In the genomic region with DNA sequence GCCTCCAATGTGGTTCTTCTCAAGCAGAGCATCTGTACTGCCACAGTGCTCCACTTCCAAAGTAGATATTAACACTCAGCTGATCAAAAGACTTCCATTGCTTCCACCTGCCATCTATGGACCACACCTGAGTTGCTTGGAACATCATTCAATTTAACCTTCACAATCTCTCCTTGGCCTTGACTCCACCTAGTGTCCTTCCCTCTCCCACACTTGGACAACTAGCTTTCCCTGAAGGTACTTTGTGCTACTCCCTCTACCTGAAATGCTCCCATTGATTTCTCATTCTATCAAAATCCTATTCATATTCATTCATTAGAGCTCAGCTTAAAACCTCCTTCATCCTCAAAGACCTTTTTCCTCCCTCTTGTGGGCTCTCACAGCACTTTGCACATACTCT, we compare ENCODE assay signal across 13 cellular contexts. TPM values are rescaled to one million over a fixed set of nuclear protein-coding genes. Genes with fewer than 3 reads are reported as not detected.
DNase-seq lines count a peak whose midpoint lies in the region; ATAC-seq and TF ChIP-seq lines count a peak whose summit lies in the region.
"Had no signal": no experiment of that assay in that cellular context is flagged by ENCODE, and none has a peak within 500 bp of the region (broad histone marks: within the 10 kb centered on the region; RNA-seq: fewer than 3 reads in every experiment).

No MANE protein-coding gene starts in this region.

- H3K4me1 ChIP-seq in mammary epithelial cell (ENCODE audit: insufficient read depth, low read length) (peaks cover 9% of the 10 kb centered on the region), right lobe of liver (peaks cover 0 to 9% (median 1%) of the 10 kb centered on the region in 4 donors), right atrium auricular region (peaks cover 0 to 14% of the 10 kb centered on the region in 2 donors), neuronal stem cell (ENCODE audit: control insufficient read depth in 2 of 2, insufficient read depth in 1 of 2, low read depth in 1 of 2, low read length in 2 of 2) (peaks cover 4 to 7% of the 10 kb centered on the region in 2 donors)

- H2AK5ac ChIP-seq in neuronal stem cell (ENCODE audit: low read depth, low read length): no peak overlapping the region

- no peak overlapping the region for H3K23ac ChIP-seq in neuronal stem cell (ENCODE audit: low read depth, low read length, poor library complexity)

- peak; percentile 63 for DNase-seq in DMS53 (lab: John Stamatoyannopoulos, UW)
- DNase-seq in HT-29 (ENCODE audit: low spot score): peak; percentile 64
- peak; percentile 29 for DNase-seq in mammary epithelial cell
- no peak for DNase-seq in right lobe of liver
- no peak for DNase-seq in right atrium auricular region (ENCODE audit: low spot score)
- DNase-seq in superior temporal gyrus (ENCODE audit: extremely low spot score): no peak
- DNase-seq in neuronal stem cell (ENCODE audit: low spot score): no peak
- no peak for DNase-seq in NCI-H82 (lab: John Stamatoyannopoulos, UW)
- DNase-seq: HCEC 1CT; NCI-H1048; stimulated activated CD4-positive, alpha-beta T cell treated with anti-CD3 and anti-CD28 coated beads, Interleukin-4, amount 100 ng/mL, for 1 hour; T-helper 9 cell had no signal

- no peaks in the 10 kb centered on the region for H3K79me1 ChIP-seq in neuronal stem cell (ENCODE audit: low read depth, low read length)

- H3K4me3 ChIP-seq in mammary epithelial cell (replicated peaks in 1 of 3; ENCODE audit: insufficient read depth in 1 of 3, low read depth in 2 of 3, low read length in 3 of 3) (no peak overlapping the region), right lobe of liver (no peak overlapping the region), right atrium auricular region (no peak overlapping the region), neuronal stem cell (ENCODE audit: low read length in 2 of 2) (no peak overlapping the region)

- no peak overlapping the region for H4K91ac ChIP-seq in neuronal stem cell (ENCODE audit: low read depth, low read length, poor library complexity)

- no peak overlapping the region for H3K4me2 ChIP-seq in mammary epithelial cell (ENCODE audit: insufficient read depth, low read depth, low read length)
- no peak overlapping the region for H3K4me2 ChIP-seq in neuronal stem cell (ENCODE audit: insufficient read depth, low read length, poor library complexity, severe bottlenecking)

- peak; percentile 73 to 85 (median 81) for ATAC-seq in right lobe of liver
- ATAC-seq: stimulated activated effector memory CD8-positive, alpha-beta T cell treated with anti-CD3 and anti-CD28 coated beads, Interleukin-12 subunit alpha, Interleukin-12 subunit beta, amount 100 ng/mL, for 72 hours had no signal

- intact Hi-C loops in mammary epithelial cell (cut with micrococcal nuclease) (loop anchor here (1.0 to 5.0 kb wide), 4 partner anchors 40 to 147 kb away; a partner anchor contains a TSS), right lobe of liver (cut with DNase I) (no loop called here)

- no peak overlapping the region for H3K18ac ChIP-seq in neuronal stem cell (ENCODE audit: low read length)

- H4K20me1 ChIP-seq in mammary epithelial cell (ENCODE audit: insufficient read depth, low read length): no peaks in the 10 kb centered on the region

- H2BK120ac ChIP-seq in neuronal stem cell (ENCODE audit: low read depth, low read length): no peak overlapping the region

- H4K8ac ChIP-seq in neuronal stem cell (ENCODE audit: low read depth, low read length): no peak overlapping the region

- H3K27me3 ChIP-seq in mammary epithelial cell (ENCODE audit: insufficient read depth, low read length): no peaks in the 10 kb centered on the region
- H3K27me3 ChIP-seq in right lobe of liver: no peaks in the 10 kb centered on the region
- H3K27me3 ChIP-seq in right atrium auricular region: no peaks in the 10 kb centered on the region
- peaks cover 0 to 15% (median 0%) of the 10 kb centered on the region in 3 experiments for H3K27me3 ChIP-seq in neuronal stem cell (ENCODE audit: control insufficient read depth in 3 of 3, insufficient read depth in 3 of 3, low read depth in 1 of 3, low read length in 3 of 3)

- H2BK12ac ChIP-seq in neuronal stem cell (ENCODE audit: low read length): no peak overlapping the region

- H3K14ac ChIP-seq in neuronal stem cell (ENCODE audit: low read length): no peak overlapping the region

- no peak overlapping the region for H3K9ac ChIP-seq in mammary epithelial cell (ENCODE audit: insufficient read depth, low read length)
- H3K9ac ChIP-seq in neuronal stem cell (ENCODE audit: low read depth, low read length, poor library complexity): no peak overlapping the region

- no peak overlapping the region for H3K4ac ChIP-seq in neuronal stem cell (ENCODE audit: low read length)

- BruUV-seq in mammary epithelial cell (replicated peaks; lab: Mats Ljungman, UMichigan): no TSS peak

- TF ChIP-seq CTCF in mammary epithelial cell (conservative IDR thresholded peaks at IDR 0.05 in 1 of 2, IDR thresholded peaks at IDR 0.05 in 1 of 2; ENCODE audit: extremely low read depth in 1 of 2, insufficient read depth in 1 of 2, low read depth in 1 of 2, low read length in 2 of 2): peak; percentile 24 to 44
- TF ChIP-seq CTCF in right lobe of liver (IDR thresholded peaks at IDR 0.05): peak; percentile 21 to 46 (median 39)
- TF ChIP-seq CTCF in right atrium auricular region (IDR thresholded peaks at IDR 0.05): no peak

- no peak for TF ChIP-seq POLR2A in right lobe of liver (IDR thresholded peaks at IDR 0.05)

- H3K9me3 ChIP-seq in mammary epithelial cell (replicated peaks; ENCODE audit: insufficient read depth, low read length) (no peaks in the 10 kb centered on the region), right lobe of liver (no peaks in the 10 kb centered on the region), right atrium auricular region (no peaks in the 10 kb centered on the region), neuronal stem cell (replicated peaks in 1 of 2; ENCODE audit: control insufficient read depth in 2 of 2, insufficient read depth in 1 of 2, low read depth in 1 of 2, low read length in 2 of 2) (no peaks in the 10 kb centered on the region)

- CTCF ChIA-PET in mammary epithelial cell (lab: Charles Lee; ENCODE audit: low non-redundant PET): interaction anchor here (0.6 to 1.0 kb wide), 4 partner anchors 48 to 146 kb away, joined by 3 to 24 read pairs (median 6); no protein-coding TSS in a partner anchor

- H3K27ac ChIP-seq in mammary epithelial cell (ENCODE audit: insufficient read depth, low read depth, low read length): no peak overlapping the region
- H3K27ac ChIP-seq in right lobe of liver: no peak overlapping the region
- no peak overlapping the region for H3K27ac ChIP-seq in right atrium auricular region
- H3K27ac ChIP-seq in neuronal stem cell (replicated peaks; ENCODE audit: low read length): no peak overlapping the region

- H2BK5ac ChIP-seq in neuronal stem cell (ENCODE audit: low read length): no peak overlapping the region

- H2AFZ ChIP-seq in mammary epithelial cell (ENCODE audit: low read depth, low read length) (no peak overlapping the region), neuronal stem cell (ENCODE audit: low read length) (no peak overlapping the region)

- dilution Hi-C loops in mammary epithelial cell (cut with HindIII; ENCODE audit: low sequenced_read_pairs): loop anchor here (5.0 kb wide), 1 partner anchor 44 kb away; no protein-coding TSS in a partner anchor

- in situ Hi-C loops in mammary epithelial cell (cut with MboI; ENCODE audit: low sequenced_read_pairs in 2 of 2): no loop called here

- H3K36me3 ChIP-seq in mammary epithelial cell (ENCODE audit: insufficient read depth, low read length) (no peaks in the 10 kb centered on the region), right lobe of liver (no peaks in the 10 kb centered on the region), right atrium auricular region (no peaks in the 10 kb centered on the region), neuronal stem cell (replicated peaks in 1 of 2; ENCODE audit: control insufficient read depth in 2 of 2, insufficient read depth in 2 of 2, low read length in 2 of 2) (no peaks in the 10 kb centered on the region)

- H2BK15ac ChIP-seq in neuronal stem cell (ENCODE audit: low read length): no peak overlapping the region

- H3K79me2 ChIP-seq in mammary epithelial cell (ENCODE audit: insufficient read depth, low read length): no peaks in the 10 kb centered on the region

RNA-seq across cellular contexts. Expression of a gene that starts 48.7 kb away (rescaled TPM):
- total RNA-seq in HT-29 (2014; rRNA removed; shearing (Covaris generic)): 51.6 and 56.5 TPM in 2 replicates
- total RNA-seq in mammary epithelial cell (100 to 1,000 TPM in 1 of 2 donors, 10 to 100 TPM in 1; 32.9 to 120 TPM), right lobe of liver (10 to 100 TPM; 13.0 to 55.1 (median 34.4) TPM), right atrium auricular region (1 to 10 TPM; 3.0 to 5.3 TPM)
- polyA plus RNA-seq in mammary epithelial cell: 12.6 TPM
- polyA minus RNA-seq in mammary epithelial cell: 16.3 TPM
- polyA plus RNA-seq in neuronal stem cell (2013, experiment 1 of 2): 5.2 TPM
- 5.1 TPM for polyA plus RNA-seq in neuronal stem cell (2013, experiment 2 of 2)

RNA-seq across cellular contexts. Expression of a gene that starts 49.1 kb away (rescaled TPM):
- total RNA-seq in HT-29 (2014; rRNA removed; shearing (Covaris generic)): 25.6 and 37.9 TPM in 2 replicates
- total RNA-seq in mammary epithelial cell: 100 to 1,000 TPM in 1 of 2 donors, 10 to 100 TPM in 1; 76.4 to 133 TPM
- 50.8 TPM for polyA plus RNA-seq in mammary epithelial cell
- 63.0 TPM for polyA minus RNA-seq in mammary epithelial cell
- 10 to 100 TPM; 34.6 to 52.8 (median 40.8) TPM for total RNA-seq in right lobe of liver
- total RNA-seq in right atrium auricular region: 10 to 100 TPM; 47.0 to 61.7 TPM
- 71.3 TPM for polyA plus RNA-seq in neuronal stem cell (2013, experiment 1 of 2)
- polyA plus RNA-seq in neuronal stem cell (2013, experiment 2 of 2): 70.6 TPM

Comparison
In these comparisons a context has a peak if more than half of its experiments do, and no peak if none do; other contexts are left out.
1. DNase-seq: peak in DMS53 (single experiment), HT-29 (single experiment) and mammary epithelial cell (single experiment); none in right lobe of liver (0 of 3), right atrium auricular region (single experiment), superior temporal gyrus (single experiment), neuronal stem cell (single experiment) and NCI-H82 (single experiment).
2. CTCF ChIP-seq: peak in mammary epithelial cell (2 of 2) and right lobe of liver (4 of 4); none in right atrium auricular region (0 of 2).